In genomic region chrX:1153940-1154339, GRCh38 we compare ENCODE assay signal across 18 cellular contexts. TPM values are rescaled to one million over a fixed set of nuclear protein-coding genes. Genes with fewer than 3 reads are reported as not detected.
"Had no signal": no experiment of that assay in that cellular context is flagged by ENCODE, and none has a peak within 500 bp of the region (broad histone marks: within the 10 kb centered on the region; RNA-seq: fewer than 3 reads in every experiment).

No MANE protein-coding gene starts in this region.

- ATAC-seq: activated CD4-positive, alpha-beta T cell treated with anti-CD3 and anti-CD28 coated beads for 36 hours; activated CD8-positive, alpha-beta T cell treated with anti-CD3 and anti-CD28 coated beads for 36 hours; activated naive CD4-positive, alpha-beta T cell treated with anti-CD3 and anti-CD28 coated beads, Interleukin-2, amount 50 U/mL, for 72 hours; activated T-cell treated with anti-CD3 and anti-CD28 coated beads, Interleukin-2, amount 50 U/mL, for 72 hours; esophagus mucosa; left lobe of liver; naive thymus-derived CD8-positive, alpha-beta T cell had no signal

- FAIRE-seq: keratinocyte had no signal

- H3K9me3 ChIP-seq: sigmoid colon, spleen, stomach, testis, upper lobe of right lung had no signal

- H3K36me3 ChIP-seq: sigmoid colon, spleen, stomach, upper lobe of right lung had no signal

- H3K4me3 ChIP-seq: sigmoid colon, spleen, stomach, testis, upper lobe of right lung had no signal

- H3K27me3 ChIP-seq: testis, upper lobe of right lung had no signal

- H3K27ac ChIP-seq: parathyroid adenoma, sigmoid colon, spleen, stomach, testis, upper lobe of right lung had no signal

- DNase-seq: activated CD4-positive, alpha-beta T cell treated with anti-CD3 and anti-CD28 coated beads for 36 hours; activated CD8-positive, alpha-beta memory T cell treated with anti-CD3 and anti-CD28 coated beads, Interleukin-2, amount 50 U/mL, for 48 hours; activated CD8-positive, alpha-beta T cell treated with anti-CD3 and anti-CD28 coated beads for 36 hours; activated gamma-delta T cell; activated T-cell treated with anti-CD3 and anti-CD28 coated beads, Interleukin-2, amount 50 U/mL, for 72 hours; amniotic stem cell; naive thymus-derived CD8-positive, alpha-beta T cell; sigmoid colon; stomach; testis; upper lobe of right lung had no signal

- H3K4me1 ChIP-seq: parathyroid adenoma, sigmoid colon, spleen, stomach, testis, upper lobe of right lung had no signal

RNA-seq across cellular contexts. Expression of gene CRLF2, which starts 58.5 kb away (rescaled TPM):
- total RNA-seq: cardiac septum; esophagus mucosa; left lobe of liver; naive thymus-derived CD8-positive, alpha-beta T cell; stomach had no signal
- polyA plus RNA-seq: keratinocyte; naive thymus-derived CD8-positive, alpha-beta T cell; stomach had no signal
